ENCODE assay signal across 14 cellular contexts in the genomic region with DNA sequence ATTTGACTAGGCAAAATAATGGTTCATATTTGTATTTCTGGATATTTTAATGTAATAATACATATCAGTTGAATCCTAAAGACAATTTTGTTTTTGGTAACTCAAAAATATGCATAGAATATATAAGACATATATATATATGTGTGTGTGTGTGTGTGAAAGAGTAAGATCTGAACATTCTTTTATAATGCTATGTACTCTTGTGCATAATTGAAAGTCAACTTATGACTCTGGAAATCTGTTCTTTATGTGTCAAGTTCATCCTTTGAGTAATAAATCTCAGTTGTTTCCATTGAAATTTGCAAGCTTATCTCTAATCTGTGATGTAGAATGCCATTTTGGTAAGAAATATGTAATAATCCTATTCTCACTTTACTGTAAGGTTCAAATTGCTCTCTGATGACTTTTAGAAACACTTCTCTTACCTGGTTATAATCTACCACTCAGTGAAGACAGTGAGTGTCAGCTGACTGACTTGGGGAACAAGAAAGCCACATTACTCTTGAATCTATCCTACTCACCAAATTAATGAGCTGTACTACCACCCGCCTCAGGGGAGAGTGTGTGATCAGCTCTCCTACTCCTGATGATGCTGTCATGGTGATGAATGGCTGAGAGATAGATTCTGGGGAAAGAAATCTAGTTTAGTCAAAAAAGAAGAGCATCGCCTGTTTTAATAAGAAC. TPM values are rescaled to one million over a fixed set of nuclear protein-coding genes. Genes with fewer than 3 reads are reported as not detected.
DNase-seq lines count a peak whose midpoint lies in the region; ATAC-seq lines count a peak whose summit lies in the region.
"Had no signal": no experiment of that assay in that cellular context is flagged by ENCODE, and none has a peak within 500 bp of the region (broad histone marks: within the 10 kb centered on the region; RNA-seq: fewer than 3 reads in every experiment).

No MANE protein-coding gene starts in this region.

- peaks cover 11% of the 10 kb centered on the region for H3K9me3 Mint-ChIP-seq in activated T-cell treated with anti-CD3 and anti-CD28 coated beads, Interleukin-2, amount 50 U/mL, for 4 hours
- peaks cover 6 to 22% of the 10 kb centered on the region in 2 donors for H3K9me3 Mint-ChIP-seq in stimulated activated naive CD8-positive, alpha-beta T cell treated with anti-CD3 and anti-CD28 coated beads, Interleukin-15, amount 100 ng/mL, for 72 hours
- peaks cover 6% of the 10 kb centered on the region for H3K9me3 Mint-ChIP-seq in stimulated activated effector memory CD8-positive, alpha-beta T cell treated with anti-CD3 and anti-CD28 coated beads, Interleukin-12 subunit alpha, Interleukin-12 subunit beta, amount 100 ng/mL, for 72 hours

- peak; percentile 38 to 43 for ATAC-seq in activated CD4-positive, CD25-positive, alpha-beta regulatory T cell treated with anti-CD3 and anti-CD28 coated beads, Interleukin-2, amount 50 U/mL, for 24 hours
- ATAC-seq in activated T-cell treated with anti-CD3 and anti-CD28 coated beads, Interleukin-2, amount 50 U/mL, for 4 hours, result peak; percentile 67 to 82
- ATAC-seq in stimulated activated naive CD8-positive, alpha-beta T cell treated with anti-CD3 and anti-CD28 coated beads, Interleukin-15, Interleukin-2, amounts not matched to agents 100 U/mL and 50 U/mL, for 24 hours, result peak; percentile 52
- ATAC-seq in stimulated activated naive CD8-positive, alpha-beta T cell treated with anti-CD3 and anti-CD28 coated beads, Interleukin-15, amount 100 ng/mL, for 72 hours, result no peak
- peak; percentile 95 for ATAC-seq in stimulated activated effector memory CD8-positive, alpha-beta T cell treated with anti-CD3 and anti-CD28 coated beads, Interleukin-12 subunit alpha, Interleukin-12 subunit beta, amount 100 ng/mL, for 72 hours
- ATAC-seq in GM18873 (IDR thresholded peaks at IDR 0.05; ENCODE audit: low FRiP score, unreplicated experiment), result no peak

- no peaks in the 10 kb centered on the region for H3K27me3 Mint-ChIP-seq in activated T-cell treated with anti-CD3 and anti-CD28 coated beads, Interleukin-2, amount 50 U/mL, for 4 hours (ENCODE audit: low read depth)
- no peaks in the 10 kb centered on the region for H3K27me3 Mint-ChIP-seq in stimulated activated naive CD8-positive, alpha-beta T cell treated with anti-CD3 and anti-CD28 coated beads, Interleukin-15, amount 100 ng/mL, for 72 hours

- H3K27ac Mint-ChIP-seq in stimulated activated naive CD8-positive, alpha-beta T cell treated with anti-CD3 and anti-CD28 coated beads, Interleukin-15, amount 100 ng/mL, for 72 hours, result no peak overlapping the region
- no peak overlapping the region for H3K27ac Mint-ChIP-seq in stimulated activated effector memory CD8-positive, alpha-beta T cell treated with anti-CD3 and anti-CD28 coated beads, Interleukin-12 subunit alpha, Interleukin-12 subunit beta, amount 100 ng/mL, for 72 hours
- H3K27ac Mint-ChIP-seq: CD8-positive, alpha-beta memory T cell had no signal

- H3K36me3 Mint-ChIP-seq in activated T-cell treated with anti-CD3 and anti-CD28 coated beads, Interleukin-2, amount 50 U/mL, for 4 hours (ENCODE audit: insufficient read depth), result no peaks in the 10 kb centered on the region
- H3K36me3 Mint-ChIP-seq in stimulated activated effector memory CD8-positive, alpha-beta T cell treated with anti-CD3 and anti-CD28 coated beads, Interleukin-12 subunit alpha, Interleukin-12 subunit beta, amount 100 ng/mL, for 72 hours, result no peaks in the 10 kb centered on the region

- peaks cover 4% of the 10 kb centered on the region for H3K4me1 Mint-ChIP-seq in activated T-cell treated with anti-CD3 and anti-CD28 coated beads, Interleukin-2, amount 50 U/mL, for 4 hours (ENCODE audit: low read depth)
- peaks cover 6% of the 10 kb centered on the region for H3K4me1 Mint-ChIP-seq in stimulated activated naive CD8-positive, alpha-beta T cell treated with anti-CD3 and anti-CD28 coated beads, Interleukin-15, amount 100 ng/mL, for 72 hours
- peaks cover 20% of the 10 kb centered on the region for H3K4me1 Mint-ChIP-seq in stimulated activated effector memory CD8-positive, alpha-beta T cell treated with anti-CD3 and anti-CD28 coated beads, Interleukin-12 subunit alpha, Interleukin-12 subunit beta, amount 100 ng/mL, for 72 hours

- DNase-seq in activated CD4-positive, CD25-positive, alpha-beta regulatory T cell treated with anti-CD3 and anti-CD28 coated beads, Interleukin-2, amount 50 U/mL, for 72 hours, result no peak
- no peak for DNase-seq in activated T-cell treated with anti-CD3 and anti-CD28 coated beads, Interleukin-2, amount 50 U/mL, for 4 hours
- no peak for DNase-seq in activated T-cell treated with anti-CD3 and anti-CD28 coated beads for 4 hours
- DNase-seq in stimulated activated naive CD8-positive, alpha-beta T cell treated with anti-CD3 and anti-CD28 coated beads, Interleukin-15, Interleukin-2, amounts not matched to agents 100 U/mL and 50 U/mL, for 24 hours, result no peak
- DNase-seq in stimulated activated naive CD8-positive, alpha-beta T cell treated with anti-CD3 and anti-CD28 coated beads, Interleukin-15, amount 100 ng/mL, for 72 hours, result no peak
- DNase-seq in stimulated activated effector memory CD8-positive, alpha-beta T cell treated with anti-CD3 and anti-CD28 coated beads, Interleukin-12 subunit alpha, Interleukin-12 subunit beta, amount 100 ng/mL, for 72 hours (ENCODE audit: low spot score in 2 of 2), result no peak
- DNase-seq: 8988T; AML-193; Caco-2; CD8-positive, alpha-beta memory T cell; DMS53; GF-D8 had no signal

- no peak overlapping the region for H3K4me3 Mint-ChIP-seq in activated T-cell treated with anti-CD3 and anti-CD28 coated beads, Interleukin-2, amount 50 U/mL, for 4 hours
- H3K4me3 Mint-ChIP-seq in stimulated activated naive CD8-positive, alpha-beta T cell treated with anti-CD3 and anti-CD28 coated beads, Interleukin-15, amount 100 ng/mL, for 72 hours, result no peak overlapping the region
- no peak overlapping the region for H3K4me3 Mint-ChIP-seq in stimulated activated effector memory CD8-positive, alpha-beta T cell treated with anti-CD3 and anti-CD28 coated beads, Interleukin-12 subunit alpha, Interleukin-12 subunit beta, amount 100 ng/mL, for 72 hours
- H3K4me3 Mint-ChIP-seq: CD8-positive, alpha-beta memory T cell had no signal

RNA-seq across cellular contexts. Expression of gene NEK7, which starts 15.0 kb away (rescaled TPM):
- 10 to 100 TPM; 62.3 to 72.1 (median 62.9) TPM for total RNA-seq in activated T-cell treated with anti-CD3 and anti-CD28 coated beads, Interleukin-2, amount 50 U/mL, for 4 hours

Comparison
In these comparisons a context has a peak if more than half of its experiments do, and no peak if none do; other contexts are left out.
1. ATAC-seq: peak in activated CD4-positive, CD25-positive, alpha-beta regulatory T cell treated with anti-CD3 and anti-CD28 coated beads, Interleukin-2, amount 50 U/mL, for 24 hours (2 of 2), activated T-cell treated with anti-CD3 and anti-CD28 coated beads, Interleukin-2, amount 50 U/mL, for 4 hours (2 of 2), stimulated activated naive CD8-positive, alpha-beta T cell treated with anti-CD3 and anti-CD28 coated beads, Interleukin-15, Interleukin-2, amounts not matched to agents 100 U/mL and 50 U/mL, for 24 hours (single experiment) and stimulated activated effector memory CD8-positive, alpha-beta T cell treated with anti-CD3 and anti-CD28 coated beads, Interleukin-12 subunit alpha, Interleukin-12 subunit beta, amount 100 ng/mL, for 72 hours (single experiment); none in stimulated activated naive CD8-positive, alpha-beta T cell treated with anti-CD3 and anti-CD28 coated beads, Interleukin-15, amount 100 ng/mL, for 72 hours (single experiment) and GM18873 (single experiment).